In the genomic region with DNA sequence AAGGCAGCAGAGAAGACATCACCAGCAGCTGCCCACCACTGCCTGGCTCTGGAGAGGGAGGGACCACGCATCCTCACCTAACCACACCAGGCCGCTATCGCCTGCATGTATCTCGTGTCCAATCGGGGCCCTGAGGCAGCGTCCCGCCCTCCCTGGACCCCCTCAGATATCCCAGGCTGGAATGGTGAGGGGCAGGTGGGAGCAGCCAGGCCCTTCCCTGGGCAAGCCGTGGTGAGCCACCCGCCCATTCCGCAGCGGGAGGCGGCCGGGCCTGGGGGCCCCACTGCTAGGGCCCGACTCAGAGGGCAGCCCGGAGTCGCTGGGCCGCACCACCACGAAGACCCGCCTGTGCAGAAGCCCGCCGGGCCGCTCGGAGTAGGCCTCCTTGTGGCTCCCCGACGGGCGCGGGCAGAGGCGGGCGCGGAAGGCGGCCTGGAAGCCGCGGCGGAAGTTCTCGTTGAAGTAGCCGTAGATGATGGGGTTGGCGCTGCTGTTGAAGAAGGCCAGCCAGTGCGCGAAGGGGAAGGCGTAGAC, we compare ENCODE assay signal across 23 cellular contexts. TPM values are rescaled to one million over a fixed set of nuclear protein-coding genes. Genes with fewer than 3 reads are reported as not detected.
A peak's percentile ranks its signal among the peaks of the same experiment; 100 is the strongest.
DNase-seq lines count a peak whose midpoint lies in the region; ATAC-seq and TF ChIP-seq lines count a peak whose summit lies in the region.
"Had no signal": no experiment of that assay in that cellular context is flagged by ENCODE, and none has a peak within 500 bp of the region (broad histone marks: within the 10 kb centered on the region; RNA-seq: fewer than 3 reads in every experiment).

No MANE protein-coding gene starts in this region.

- H3K36me3 Mint-ChIP-seq in GM23338 (ENCODE audit: low read depth): no peaks in the 10 kb centered on the region
- no peaks in the 10 kb centered on the region for H3K36me3 Mint-ChIP-seq in activated T-helper 17 cell treated with anti-CD3 and anti-CD28 coated beads, Interleukin-2, amount 50 U/mL, for 72 hours (ENCODE audit: low read depth)

- H3K9me2 ChIP-seq in GM23338 (ENCODE audit: insufficient read depth): no peaks in the 10 kb centered on the region

- H3K36me3 ChIP-seq in GM23338 (ENCODE audit: insufficient read depth) (no peaks in the 10 kb centered on the region), lower lobe of right lung (no peaks in the 10 kb centered on the region), suprapubic skin (no peaks in the 10 kb centered on the region)
- H3K36me3 ChIP-seq: BE2C, colonic mucosa, gastroesophageal sphincter, left lung, sigmoid colon, tibial artery, WERI-Rb-1 had no signal

- intact Hi-C loops in lower lobe of right lung (cut with DNase I): no loop called here

- ATAC-seq in GM23338 (peak; percentile 43), lower lobe of right lung (peak in 1 of 2 donors; percentile 21), HG02884 (IDR thresholded peaks at IDR 0.05; ENCODE audit: unreplicated experiment) (no peak)
- no peak for ATAC-seq in activated T-helper 17 cell treated with anti-CD3 and anti-CD28 coated beads, Interleukin-2, amount 50 U/mL, for 72 hours (replicated peaks)

- H3K4me1 ChIP-seq in GM23338 (ENCODE audit: insufficient read depth) (no peaks in the 10 kb centered on the region), lower lobe of right lung (peaks cover 11% of the 10 kb centered on the region), suprapubic skin (peaks cover 11% of the 10 kb centered on the region)
- H3K4me1 ChIP-seq: BE2C had no signal

- peaks cover 12% of the 10 kb centered on the region for H3K4me1 Mint-ChIP-seq in GM23338
- H3K4me1 Mint-ChIP-seq in activated T-helper 17 cell treated with anti-CD3 and anti-CD28 coated beads, Interleukin-2, amount 50 U/mL, for 72 hours: no peaks in the 10 kb centered on the region

- no peak overlapping the region for H3K4me2 ChIP-seq in GM23338

- peaks cover 4% of the 10 kb centered on the region for H3K27me3 Mint-ChIP-seq in GM23338 (ENCODE audit: insufficient read depth, low read depth, poor library complexity)
- peaks cover 30% of the 10 kb centered on the region for H3K27me3 Mint-ChIP-seq in activated T-helper 17 cell treated with anti-CD3 and anti-CD28 coated beads, Interleukin-2, amount 50 U/mL, for 72 hours

- no peaks in the 10 kb centered on the region for H4K20me1 ChIP-seq in GM23338 (replicated peaks; ENCODE audit: insufficient read depth)

- H3F3A ChIP-seq in GM23338 (replicated peaks; ENCODE audit: low read depth): no peaks in the 10 kb centered on the region

- H3K9me3 ChIP-seq in lower lobe of right lung (no peaks in the 10 kb centered on the region), suprapubic skin (no peaks in the 10 kb centered on the region)
- H3K9me3 ChIP-seq: BE2C, colonic mucosa, left lung, sigmoid colon, tibial artery had no signal

- no peak for TF ChIP-seq CTCF in GM23338 (conservative IDR thresholded peaks at IDR 0.05; ENCODE audit: low read depth in 2 of 2)
- TF ChIP-seq CTCF in lower lobe of right lung (IDR thresholded peaks at IDR 0.05): no peak
- TF ChIP-seq CTCF in suprapubic skin (IDR thresholded peaks at IDR 0.05): no peak

- no peaks in the 10 kb centered on the region for H3K9me3 Mint-ChIP-seq in GM23338
- H3K9me3 Mint-ChIP-seq in activated T-helper 17 cell treated with anti-CD3 and anti-CD28 coated beads, Interleukin-2, amount 50 U/mL, for 72 hours: no peaks in the 10 kb centered on the region

- H3K4me3 ChIP-seq in GM23338 (no peak overlapping the region), lower lobe of right lung (peak overlapping the region; percentile 24), suprapubic skin (peak overlapping the region; percentile 11)
- H3K4me3 ChIP-seq: colonic mucosa, left lung, tibial artery had no signal

- TF ChIP-seq EP300 in suprapubic skin (IDR thresholded peaks at IDR 0.05): no peak

- H3K27me3 ChIP-seq in GM23338 (ENCODE audit: insufficient read depth): 0 out of 2 replicates have a peak, but pooled peaks cover 4% of the 10 kb centered on the region
- peaks cover 21% of the 10 kb centered on the region for H3K27me3 ChIP-seq in lower lobe of right lung (ENCODE audit: low read depth)
- H3K27me3 ChIP-seq in suprapubic skin: peaks cover 28% of the 10 kb centered on the region
- H3K27me3 ChIP-seq: BE2C had no signal

- 28% methylated on average over 8 of the region's 40 CpGs for WGBS in suprapubic skin

- H2AFZ ChIP-seq in GM23338: peak overlapping the region; percentile 47; the same call in 1 of the 2 replicates

- no peaks in the 10 kb centered on the region for H3K79me2 ChIP-seq in GM23338 (replicated peaks; ENCODE audit: insufficient read depth)

- H3K27ac ChIP-seq in GM23338 (ENCODE audit: low read depth) (no peak overlapping the region), lower lobe of right lung (no peak overlapping the region), suprapubic skin (peak overlapping the region; percentile 29)
- H3K27ac ChIP-seq: gastroesophageal sphincter, left lung, sigmoid colon, tibial artery, WERI-Rb-1 had no signal

- H3K27ac Mint-ChIP-seq in GM23338: no peak overlapping the region
- H3K27ac Mint-ChIP-seq in activated T-helper 17 cell treated with anti-CD3 and anti-CD28 coated beads, Interleukin-2, amount 50 U/mL, for 72 hours: no peak overlapping the region

- H3K4me3 Mint-ChIP-seq in GM23338: no peak overlapping the region
- H3K4me3 Mint-ChIP-seq in activated T-helper 17 cell treated with anti-CD3 and anti-CD28 coated beads, Interleukin-2, amount 50 U/mL, for 72 hours: peak overlapping the region; percentile 52

- TF ChIP-seq POLR2A in suprapubic skin (IDR thresholded peaks at IDR 0.05): no peak

- no peak for DNase-seq in GM23338 (ENCODE audit: low spot score)
- DNase-seq in lower lobe of right lung: no peak
- DNase-seq in suprapubic skin (ENCODE audit: low spot score in 2 of 2): no peak
- no peak for DNase-seq in SIG-M5 treated with dmso at 0.1 percent for 504 hours (lab: John Stamatoyannopoulos, UW; ENCODE audit: unreplicated experiment)
- no peak for DNase-seq in NCI-H1694 (lab: John Stamatoyannopoulos, UW)
- DNase-seq: activated gamma-delta T cell treated with Interleukin-2 at 50 U/mL for 16 hours, BE2C, colonic mucosa, GOT3, NCI-H1092 treated with DMSO at 0.1 percent for 48 hours, NCI-H748 treated with DMSO at 0.1 percent for 48 hours, sigmoid colon, SW 1271, tibial artery, WERI-Rb-1 had no signal

TF ChIP-seq in GM23338, 12 proteins besides CTCF, POLR2A, EP300 and RAD21 (continues in another document):
- TF ChIP-seq JUNB (IDR thresholded peaks at IDR 0.05; ENCODE audit: unreplicated experiment): no peak

RNA-seq across cellular contexts. Expression of gene PPA1, which starts 21.6 kb away (rescaled TPM):
- total RNA-seq in GM23338 (2014; rRNA removed; shearing (Covaris generic)): 135 and 178 TPM in 2 replicates
- polyA plus RNA-seq in GM23338 (2016; fragmentation: Nextera tagmentation; extraction: Ambion mirVana): 206 and 228 TPM in 2 replicates
- total RNA-seq in activated T-helper 17 cell treated with anti-CD3 and anti-CD28 coated beads, Interleukin-2, amount 50 U/mL, for 72 hours: 100 to 1,000 TPM; 176 to 260 TPM
- total RNA-seq in lower lobe of right lung: 163 TPM
- total RNA-seq in suprapubic skin: 100 to 1,000 TPM in 3 of 4 donors, 10 to 100 TPM in 1; 61.5 to 137 (median 118) TPM

RNA-seq across cellular contexts. Expression of gene NPFFR1, which starts 28.9 kb away (rescaled TPM):
- 0.03 and 0.08 TPM in 2 replicates for total RNA-seq in GM23338 (2014; rRNA removed; shearing (Covaris generic))
- 0.05 TPM in 1 of 2 replicates, not detected in the other for polyA plus RNA-seq in GM23338 (2016; fragmentation: Nextera tagmentation; extraction: Ambion mirVana)
- total RNA-seq in activated T-helper 17 cell treated with anti-CD3 and anti-CD28 coated beads, Interleukin-2, amount 50 U/mL, for 72 hours: not detected
- total RNA-seq in lower lobe of right lung: 1.0 TPM
- under 1 TPM; 0.08 to 0.53 (median 0.23) TPM for total RNA-seq in suprapubic skin
- total RNA-seq: activated CD8-positive, alpha-beta memory T cell treated with anti-CD3 and anti-CD28 coated beads for 36 hours; epithelial cell of proximal tubule; osteocyte; RPMI7951 had no signal
